In the genomic region with DNA sequence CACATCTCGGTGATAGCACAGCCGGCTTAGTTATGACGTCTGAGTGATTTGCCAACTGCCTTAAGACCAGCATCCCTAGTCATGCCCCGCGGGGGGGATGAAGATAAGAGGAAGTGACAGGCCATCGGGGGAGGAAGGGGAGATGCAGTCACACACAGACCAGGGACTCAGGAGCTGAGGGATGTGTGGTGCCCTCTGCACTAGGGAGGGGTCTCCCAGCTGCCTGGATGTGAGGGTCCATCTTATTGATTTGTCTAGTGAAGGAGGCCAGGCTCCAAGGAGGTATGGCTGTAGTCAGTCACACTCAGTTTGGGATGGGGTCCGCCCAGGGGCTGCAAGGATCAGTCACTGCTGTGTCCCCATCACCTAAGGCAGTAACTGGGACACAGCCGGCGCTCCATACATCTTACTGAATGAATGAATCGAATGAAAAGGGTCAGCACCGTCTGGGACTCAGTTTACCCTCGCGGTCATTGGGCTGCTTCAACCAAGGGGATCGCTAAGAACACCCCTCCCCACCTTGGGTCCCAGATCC, we compare ENCODE assay signal across 8 cellular contexts. TPM values are rescaled to one million over a fixed set of nuclear protein-coding genes. Genes with fewer than 3 reads are reported as not detected.
DNase-seq lines count a peak whose midpoint lies in the region; ATAC-seq and TF ChIP-seq lines count a peak whose summit lies in the region.

No MANE protein-coding gene starts in this region.

- H3K4me3 ChIP-seq in GM12864 (ENCODE audit: low read depth, low read length) (peak overlapping the region; percentile 55), left ventricle myocardium inferior (peak overlapping the region; percentile 64)

- TF ChIP-seq CTCF in GM12864 (IDR thresholded peaks at IDR 0.05; ENCODE audit: low read depth, low read length, missing control alignments) (no peak), left ventricle myocardium inferior (IDR thresholded peaks at IDR 0.05; ENCODE audit: borderline replicate concordance) (no peak)

- no peaks in the 10 kb centered on the region for H3K27me3 Mint-ChIP-seq in activated naive CD8-positive, alpha-beta T cell treated with anti-CD3 and anti-CD28 coated beads for 36 hours

- no peaks in the 10 kb centered on the region for H3K27me3 ChIP-seq in left ventricle myocardium inferior (ENCODE audit: low read depth)

- ATAC-seq in sciatic nerve (peak; percentile 12), GM21619 (IDR thresholded peaks at IDR 0.05; ENCODE audit: unreplicated experiment) (no peak), GM19397 (IDR thresholded peaks at IDR 0.05; ENCODE audit: unreplicated experiment) (no peak), HG02840 (IDR thresholded peaks at IDR 0.05; ENCODE audit: low FRiP score, unreplicated experiment) (no peak)

- H3K4me1 ChIP-seq in left ventricle myocardium inferior: peaks cover 45% of the 10 kb centered on the region

- no peaks in the 10 kb centered on the region for H3K36me3 ChIP-seq in left ventricle myocardium inferior

- H3K27ac Mint-ChIP-seq in activated naive CD8-positive, alpha-beta T cell treated with anti-CD3 and anti-CD28 coated beads for 36 hours: peak overlapping the region; percentile 21

- peak overlapping the region; percentile 93 for H3K27ac ChIP-seq in left ventricle myocardium inferior (replicated peaks)

- intact Hi-C loops in left ventricle myocardium inferior (cut with micrococcal nuclease): no loop called here
- intact Hi-C loops in sciatic nerve (cut with DNase I): no loop called here

- peaks cover 32% of the 10 kb centered on the region for H3K4me1 Mint-ChIP-seq in activated naive CD8-positive, alpha-beta T cell treated with anti-CD3 and anti-CD28 coated beads for 36 hours

- H3K36me3 Mint-ChIP-seq in activated naive CD8-positive, alpha-beta T cell treated with anti-CD3 and anti-CD28 coated beads for 36 hours: peaks cover 2% of the 10 kb centered on the region

- no peaks in the 10 kb centered on the region for H3K9me3 ChIP-seq in left ventricle myocardium inferior (replicated peaks)

- DNase-seq in GM12864 (ENCODE audit: low read depth) (no peak), NCI-H82 treated with DMSO at 0.1 percent for 48 hours (lab: John Stamatoyannopoulos, UW; ENCODE audit: unreplicated experiment) (peak; percentile 21), left ventricle myocardium inferior (peak; percentile 46), sciatic nerve (ENCODE audit: low spot score) (no peak)
- DNase-seq in activated naive CD8-positive, alpha-beta T cell treated with anti-CD3 and anti-CD28 coated beads for 36 hours: no peak

- H3K4me3 Mint-ChIP-seq in activated naive CD8-positive, alpha-beta T cell treated with anti-CD3 and anti-CD28 coated beads for 36 hours: peak overlapping the region; percentile 86

- H3K9me3 Mint-ChIP-seq in activated naive CD8-positive, alpha-beta T cell treated with anti-CD3 and anti-CD28 coated beads for 36 hours: no peaks in the 10 kb centered on the region

RNA-seq across cellular contexts. Expression of a gene that starts 19.3 kb away (rescaled TPM):
- total RNA-seq in activated naive CD8-positive, alpha-beta T cell treated with anti-CD3 and anti-CD28 coated beads for 36 hours: 10 to 100 TPM; 50.0 to 53.2 TPM
- total RNA-seq in left ventricle myocardium inferior: 108 TPM
- total RNA-seq in sciatic nerve: 58.6 TPM

RNA-seq across cellular contexts. Expression of a gene that starts 24.8 kb away (rescaled TPM):
- total RNA-seq in activated naive CD8-positive, alpha-beta T cell treated with anti-CD3 and anti-CD28 coated beads for 36 hours: 10 to 100 TPM in 1 of 2 experiments, 1 to 10 TPM in 1; 9.7 to 10.5 TPM
- 0.33 TPM for total RNA-seq in left ventricle myocardium inferior
- 3.7 TPM for total RNA-seq in sciatic nerve

RNA-seq across cellular contexts. Expression of a gene that starts 36.5 kb away (rescaled TPM):
- total RNA-seq in activated naive CD8-positive, alpha-beta T cell treated with anti-CD3 and anti-CD28 coated beads for 36 hours: 10 to 100 TPM; 27.0 to 27.1 TPM
- total RNA-seq in left ventricle myocardium inferior: 5.2 TPM
- 2.3 TPM for total RNA-seq in sciatic nerve

RNA-seq across cellular contexts. Expression of a gene that starts 38.1 kb away (rescaled TPM):
- total RNA-seq in activated naive CD8-positive, alpha-beta T cell treated with anti-CD3 and anti-CD28 coated beads for 36 hours: 1 to 10 TPM; 3.6 to 4.7 TPM
- 207 TPM for total RNA-seq in left ventricle myocardium inferior
- 20.7 TPM for total RNA-seq in sciatic nerve

RNA-seq across cellular contexts. Expression of a gene that starts 53.9 kb away (rescaled TPM):
- 1 to 10 TPM; 1.3 to 1.8 TPM for total RNA-seq in activated naive CD8-positive, alpha-beta T cell treated with anti-CD3 and anti-CD28 coated beads for 36 hours
- 19.1 TPM for total RNA-seq in left ventricle myocardium inferior
- total RNA-seq in sciatic nerve: 4.0 TPM

Comparison
In these comparisons a context has a peak if more than half of its experiments do, and no peak if none do; other contexts are left out.
1. DNase-seq: peak in NCI-H82 treated with DMSO at 0.1 percent for 48 hours (single experiment) and left ventricle myocardium inferior (single experiment); none in GM12864 (single experiment), activated naive CD8-positive, alpha-beta T cell treated with anti-CD3 and anti-CD28 coated beads for 36 hours (single experiment) and sciatic nerve (single experiment).